10 cellular contexts compared by ENCODE assay signal in the genomic region with DNA sequence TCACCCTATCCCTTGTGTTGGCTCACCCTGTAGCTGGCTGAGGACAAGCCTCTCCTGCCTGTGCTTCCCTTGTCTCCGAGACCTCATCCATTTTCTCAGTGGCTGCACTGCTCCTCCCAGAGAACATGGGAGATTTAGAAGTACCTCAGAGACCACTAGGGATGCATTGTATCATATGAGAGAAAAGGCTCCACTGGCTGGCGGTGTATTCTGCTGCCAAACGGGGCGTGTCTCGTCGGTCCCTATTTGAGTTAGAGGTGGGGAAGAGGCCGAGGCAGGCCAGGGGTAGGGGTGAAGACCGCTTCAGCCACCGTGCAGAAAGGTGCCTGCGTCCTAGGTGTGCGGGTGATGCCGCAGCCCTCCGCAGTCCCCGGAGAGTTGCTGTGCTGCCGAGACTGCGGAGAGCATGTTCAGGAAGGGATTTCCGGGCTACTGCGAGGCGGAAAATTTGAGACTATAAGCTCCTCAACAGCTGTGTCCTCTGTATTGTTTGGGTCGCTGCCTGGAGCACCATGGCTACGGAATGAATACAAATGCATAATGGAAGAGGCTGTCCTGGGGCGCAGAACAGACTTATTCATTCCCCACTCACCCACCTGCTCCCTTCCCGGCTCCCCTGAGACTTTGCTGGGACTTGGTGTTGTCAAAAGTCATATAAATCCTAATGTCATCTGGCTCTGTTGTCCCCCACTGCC. TPM values are rescaled to one million over a fixed set of nuclear protein-coding genes. Genes with fewer than 3 reads are reported as not detected.
DNase-seq lines count a peak whose midpoint lies in the region; ATAC-seq lines count a peak whose summit lies in the region.
"Had no signal": no experiment of that assay in that cellular context is flagged by ENCODE, and none has a peak within 500 bp of the region (broad histone marks: within the 10 kb centered on the region; RNA-seq: fewer than 3 reads in every experiment).

No MANE protein-coding gene starts in this region.

- H3K14ac ChIP-seq in neuronal stem cell (ENCODE audit: low read length): no peak overlapping the region

- H3K23ac ChIP-seq in neuronal stem cell (ENCODE audit: low read depth, low read length, poor library complexity): no peak overlapping the region

- no peak overlapping the region for H3K4ac ChIP-seq in neuronal stem cell (ENCODE audit: low read length)

- H3K27ac ChIP-seq in neuronal stem cell (replicated peaks; ENCODE audit: low read length): peak overlapping the region; percentile 93
- H3K27ac ChIP-seq: SJSA1 had no signal

- H2AFZ ChIP-seq in neuronal stem cell (ENCODE audit: low read length): peak overlapping the region; percentile 39

- peaks cover 0 to 24% of the 10 kb centered on the region in 2 donors for H3K9me3 ChIP-seq in neuronal stem cell (replicated peaks in 1 of 2; ENCODE audit: control insufficient read depth in 2 of 2, insufficient read depth in 1 of 2, low read depth in 1 of 2, low read length in 2 of 2)
- H3K9me3 ChIP-seq: SJSA1 had no signal

- no peak overlapping the region for H2BK120ac ChIP-seq in neuronal stem cell (ENCODE audit: low read depth, low read length)

- peak overlapping the region; percentile 50 for H3K4me2 ChIP-seq in neuronal stem cell (ENCODE audit: insufficient read depth, low read length, poor library complexity, severe bottlenecking)

- ATAC-seq in GM21825 (IDR thresholded peaks at IDR 0.05; ENCODE audit: unreplicated experiment) (no peak), GM18909 (IDR thresholded peaks at IDR 0.05; ENCODE audit: poor library complexity, unreplicated experiment) (no peak)

- no peak overlapping the region for H2BK12ac ChIP-seq in neuronal stem cell (ENCODE audit: low read length)

- no peak overlapping the region for H3K4me3 Mint-ChIP-seq in activated naive CD4-positive, alpha-beta T cell treated with anti-CD3 and anti-CD28 coated beads, Interleukin-2, amount 10 ng/mL, durations not matched to agents 7 days and 5 days

- CTCF ChIA-PET in activated naive CD4-positive, alpha-beta T cell treated with anti-CD3 and anti-CD28 coated beads, Interleukin-2, amount 10 ng/mL, durations not matched to agents 7 days and 5 days (lab: Charles Lee): interaction anchor here (0.7 to 2.0 kb wide), 3 partner anchors 11 to 196 kb away, joined by 3 to 7 read pairs (median 4); no protein-coding TSS in a partner anchor

- peaks cover 36 to 46% of the 10 kb centered on the region in 2 donors for H3K4me1 ChIP-seq in neuronal stem cell (ENCODE audit: control insufficient read depth in 2 of 2, insufficient read depth in 1 of 2, low read depth in 1 of 2, low read length in 2 of 2)
- H3K4me1 ChIP-seq: SJSA1 had no signal

- peak overlapping the region; percentile 50 for H3K9ac ChIP-seq in neuronal stem cell (ENCODE audit: low read depth, low read length, poor library complexity)

- H2AK5ac ChIP-seq in neuronal stem cell (ENCODE audit: low read depth, low read length): no peak overlapping the region

- no peaks in the 10 kb centered on the region for H3K27me3 ChIP-seq in neuronal stem cell (ENCODE audit: control insufficient read depth in 3 of 3, insufficient read depth in 3 of 3, low read depth in 1 of 3, low read length in 3 of 3)

- no peak overlapping the region for H4K8ac ChIP-seq in neuronal stem cell (ENCODE audit: low read depth, low read length)

- no peaks in the 10 kb centered on the region for H3K27me3 Mint-ChIP-seq in activated naive CD4-positive, alpha-beta T cell treated with anti-CD3 and anti-CD28 coated beads, Interleukin-2, amount 10 ng/mL, durations not matched to agents 7 days and 5 days

- H3K9me3 Mint-ChIP-seq in activated naive CD4-positive, alpha-beta T cell treated with anti-CD3 and anti-CD28 coated beads, Interleukin-2, amount 10 ng/mL, durations not matched to agents 7 days and 5 days: no peaks in the 10 kb centered on the region

- DNase-seq in COLO668 (lab: John Stamatoyannopoulos, UW; ENCODE audit: unreplicated experiment): peak; percentile 45
- peak; percentile 71 for DNase-seq in NCI-H345 (lab: John Stamatoyannopoulos, UW)
- peak; percentile 25 for DNase-seq in fibroblast of peridontal ligament (ENCODE audit: extremely low read depth)
- peak; percentile 80 for DNase-seq in neuronal stem cell (ENCODE audit: low spot score)
- no peak for DNase-seq in stimulated activated CD4-positive, alpha-beta T cell treated with anti-CD3 and anti-CD28 coated beads, Interleukin-4, amount 100 ng/mL, for 4 hours
- no peak for DNase-seq in activated naive CD4-positive, alpha-beta T cell treated with anti-CD3 and anti-CD28 coated beads, Interleukin-2, amount 10 ng/mL, durations not matched to agents 7 days and 5 days

- H2BK5ac ChIP-seq in neuronal stem cell (ENCODE audit: low read length): no peak overlapping the region

- no peaks in the 10 kb centered on the region for H3K36me3 Mint-ChIP-seq in activated naive CD4-positive, alpha-beta T cell treated with anti-CD3 and anti-CD28 coated beads, Interleukin-2, amount 10 ng/mL, durations not matched to agents 7 days and 5 days

- H2BK15ac ChIP-seq in neuronal stem cell (ENCODE audit: low read length): no peak overlapping the region

- WGBS in neuronal stem cell (ENCODE audit: extremely low coverage in 2 of 2, insufficient read length in 2 of 2, insufficient replicate concordance in 1 of 2), 2 donors: no CpG with 5 or more reads among the region's 23 CpGs

- peak overlapping the region in 1 of 2 donors; percentile 40 for H3K4me3 ChIP-seq in neuronal stem cell (ENCODE audit: low read length in 2 of 2)
- H3K4me3 ChIP-seq: SJSA1 had no signal

- peak overlapping the region; percentile 93 for H3K18ac ChIP-seq in neuronal stem cell (ENCODE audit: low read length)

- H3K36me3 ChIP-seq in neuronal stem cell (replicated peaks in 1 of 2; ENCODE audit: control insufficient read depth in 2 of 2, insufficient read depth in 2 of 2, low read length in 2 of 2): peaks cover 0 to 81% of the 10 kb centered on the region in 2 donors
- H3K36me3 ChIP-seq: SJSA1 had no signal

- H3K27ac Mint-ChIP-seq in activated naive CD4-positive, alpha-beta T cell treated with anti-CD3 and anti-CD28 coated beads, Interleukin-2, amount 10 ng/mL, durations not matched to agents 7 days and 5 days: no peak overlapping the region

- no peak overlapping the region for H4K91ac ChIP-seq in neuronal stem cell (ENCODE audit: low read depth, low read length, poor library complexity)

- H3K79me1 ChIP-seq in neuronal stem cell (ENCODE audit: low read depth, low read length): peaks cover 5% of the 10 kb centered on the region

- H3K4me1 Mint-ChIP-seq in activated naive CD4-positive, alpha-beta T cell treated with anti-CD3 and anti-CD28 coated beads, Interleukin-2, amount 10 ng/mL, durations not matched to agents 7 days and 5 days: no peaks in the 10 kb centered on the region

RNA-seq across cellular contexts. Expression of a gene that starts 43.9 kb away (rescaled TPM):
- 19.8 TPM for polyA plus RNA-seq in neuronal stem cell (2013, experiment 1 of 2)
- polyA plus RNA-seq in neuronal stem cell (2013, experiment 2 of 2): 19.2 TPM
- polyA plus RNA-seq: BJ had no signal

Comparison
In these comparisons a context has a peak if more than half of its experiments do, and no peak if none do; other contexts are left out.
1. DNase-seq: peak in COLO668 (single experiment), NCI-H345 (single experiment), fibroblast of peridontal ligament (single experiment) and neuronal stem cell (single experiment); none in stimulated activated CD4-positive, alpha-beta T cell treated with anti-CD3 and anti-CD28 coated beads, Interleukin-4, amount 100 ng/mL, for 4 hours (0 of 2) and activated naive CD4-positive, alpha-beta T cell treated with anti-CD3 and anti-CD28 coated beads, Interleukin-2, amount 10 ng/mL, durations not matched to agents 7 days and 5 days (single experiment).